1 cellular context compared by ENCODE assay signal in genomic region chr1:45443580-45444446, GRCh38.
TF ChIP-seq lines count a peak whose summit lies in the region.

No MANE protein-coding gene starts in this region.

TF ChIP-seq in HepG2, 621 proteins besides CTCF, POLR2A, EP300 and RAD21:
- TF ChIP-seq XBP1 (CRISPR knock-in tag; IDR thresholded peaks at IDR 0.05) (no peak), ZSCAN30 (CRISPR knock-in tag; IDR thresholded peaks at IDR 0.05) (no peak), ATAD3A (CRISPR knock-in tag; IDR thresholded peaks at IDR 0.05) (no peak), KAT7 (CRISPR knock-in tag; IDR thresholded peaks at IDR 0.05; ENCODE audit: borderline replicate concordance) (no peak), MAF1 (CRISPR knock-in tag; IDR thresholded peaks at IDR 0.05; ENCODE audit: borderline replicate concordance) (no peak), TFDP1 (CRISPR knock-in tag; IDR thresholded peaks at IDR 0.05; ENCODE audit: borderline replicate concordance) (no peak), ZNF788 (CRISPR knock-in tag; IDR thresholded peaks at IDR 0.05; ENCODE audit: borderline replicate concordance) (no peak), ZNF543 (CRISPR knock-in tag; IDR thresholded peaks at IDR 0.05) (no peak), ZNF253 (CRISPR knock-in tag; IDR thresholded peaks at IDR 0.05; ENCODE audit: borderline replicate concordance) (no peak), MTF2 (CRISPR knock-in tag; IDR thresholded peaks at IDR 0.05; ENCODE audit: borderline replicate concordance) (no peak), RNF219 (CRISPR knock-in tag; IDR thresholded peaks at IDR 0.05) (no peak), PAF1 (CRISPR knock-in tag; IDR thresholded peaks at IDR 0.05) (no peak), ATF6 (CRISPR knock-in tag; conservative IDR thresholded peaks at IDR 0.05) (no peak), JUND (CRISPR knock-in tag; IDR thresholded peaks at IDR 0.05) (no peak), SAFB2 (CRISPR knock-in tag; IDR thresholded peaks at IDR 0.05; ENCODE audit: borderline replicate concordance, low read depth) (no peak), NAIF1 (CRISPR knock-in tag; IDR thresholded peaks at IDR 0.05; ENCODE audit: borderline replicate concordance) (no peak), POLR2AphosphoS2 (IDR thresholded peaks at IDR 0.05; ENCODE audit: low read depth, low read length) (no peak)
